Comparison of ENCODE assay signal across 1 cellular context in genomic region chr17:78641243-78641642, GRCh38.
TF ChIP-seq lines count a peak whose summit lies in the region.

No MANE protein-coding gene starts in this region.

TF ChIP-seq in HCT116, 20 proteins besides CTCF, POLR2A, EP300 and RAD21 (continued from another document):
- TF ChIP-seq SRF (IDR thresholded peaks at IDR 0.05; ENCODE audit: low read depth): no peak
- TF ChIP-seq EGR1 (IDR thresholded peaks at IDR 0.05; ENCODE audit: low read depth): no peak
